34 cellular contexts compared by ENCODE assay signal in genomic region chr6:109212683-109213082, GRCh38.
"Had no signal": no experiment of that assay in that cellular context is flagged by ENCODE, and none has a peak within 500 bp of the region (broad histone marks: within the 10 kb centered on the region; RNA-seq: fewer than 3 reads in every experiment).

No MANE protein-coding gene starts in this region.

- H3K9me3 ChIP-seq: MG63 had no signal

- H3K27me3 ChIP-seq: MG63 had no signal

- H3K36me3 ChIP-seq: MG63 had no signal

- DNase-seq: Karpas-422, Kasumi-1, MG63, MM.1S, MV-4-11, NCI-H1048, NCI-H1092, NCI-H1092 treated with DMSO at 0.1 percent for 48 hours, NCI-H1105, NCI-H1105 treated with DMSO at 0.1 percent for 48 hours, NCI-H1417, NCI-H1417 treated with DMSO at 0.1 percent for 48 hours, NCI-H1436, NCI-H1436 treated with DMSO at 0.1 percent for 48 hours, NCI-H146, NCI-H1694, NCI-H1694 treated with DMSO at 0.1 percent for 48 hours, NCI-H187, NCI-H187 treated with DMSO at 0.1 percent for 48 hours, NCI-H1930, NCI-H2029, NCI-H2029 treated with DMSO at 0.1 percent for 48 hours, NCI-H2081, NCI-H2081 treated with DMSO at 0.1 percent for 48 hours, NCI-H2107, NCI-H2171, NCI-H2171 treated with DMSO at 0.1 percent for 48 hours, NCI-H2227 treated with DMSO at 0.1 percent for 48 hours, NCI-H226, NCI-H345, NCI-H446, NCI-H446 treated with DMSO at 0.1 percent for 48 hours, NCI-H510A, NCI-H510A treated with DMSO at 0.1 percent for 48 hours had no signal

- H3K4me3 ChIP-seq: MG63 had no signal
